In genomic region chr2:54984476-54984875, GRCh38 we compare ENCODE assay signal across 25 cellular contexts.
DNase-seq lines count a peak whose midpoint lies in the region; TF ChIP-seq lines count a peak whose summit lies in the region.
"Had no signal": no experiment of that assay in that cellular context is flagged by ENCODE, and none has a peak within 500 bp of the region (broad histone marks: within the 10 kb centered on the region; RNA-seq: fewer than 3 reads in every experiment).

No MANE protein-coding gene starts in this region.

- H3K9ac ChIP-seq in mammary epithelial cell (ENCODE audit: insufficient read depth, low read length) (no peak overlapping the region), H9 (ENCODE audit: extremely low read depth, insufficient read length, low read length) (no peak overlapping the region)
- H3K9ac ChIP-seq: BLaER1 treated with 17β-estradiol and CSF1 and Interleukin-3, amounts not matched to agents 10 nM and 100 nM had no signal

- H3K23me2 ChIP-seq in H9 (ENCODE audit: insufficient read length, low read depth, low read length, poor library complexity, severe bottlenecking) = no peaks in the 10 kb centered on the region

- H2BK15ac ChIP-seq in H9 (ENCODE audit: low read depth, low read length) = no peak overlapping the region

- no peak overlapping the region for H3K4me3 ChIP-seq in mammary epithelial cell (replicated peaks in 1 of 3; ENCODE audit: insufficient read depth in 1 of 3, low read depth in 2 of 3, low read length in 3 of 3)
- H3K4me3 ChIP-seq in breast epithelium = no peak overlapping the region
- no peak overlapping the region for H3K4me3 ChIP-seq in epithelial cell of esophagus (ENCODE audit: low read length)
- H3K4me3 ChIP-seq in A673 (ENCODE audit: low read depth, low read length, poor library complexity, severe bottlenecking) = no peak overlapping the region
- H3K4me3 ChIP-seq: BLaER1 treated with 17β-estradiol and CSF1 and Interleukin-3, amounts not matched to agents 10 nM and 100 nM; esophagus squamous epithelium; spleen; tibial nerve had no signal

- H2BK120ac ChIP-seq in H9 (ENCODE audit: low read depth, low read length, poor library complexity, severe bottlenecking) = no peak overlapping the region

- BruUV-seq in mammary epithelial cell (replicated peaks; lab: Mats Ljungman, UMichigan) (no TSS peak), A673 (replicated peaks; lab: Mats Ljungman, UMichigan) (no TSS peak)

- H3K4me3 Mint-ChIP-seq in H9 = no peak overlapping the region
- H3K4me3 Mint-ChIP-seq: activated CD4-positive, alpha-beta T cell treated with anti-CD3 and anti-CD28 coated beads, Interleukin-2, amount 10 ng/mL, durations not matched to agents 24 days and 14 days; activated naive CD8-positive, alpha-beta T cell; activated T-helper 17 cell treated with anti-CD3 and anti-CD28 coated beads, Interleukin-2, amount 50 U/mL, for 72 hours; stimulated activated naive CD8-positive, alpha-beta T cell treated with anti-CD3 and anti-CD28 coated beads, Interleukin-15, amount 100 ng/mL, for 72 hours had no signal

- H3K56ac ChIP-seq in H9 (ENCODE audit: insufficient read length, low read depth, low read length) = no peak overlapping the region

- no peaks in the 10 kb centered on the region for H3K9me3 ChIP-seq in mammary epithelial cell (replicated peaks; ENCODE audit: insufficient read depth, low read length)
- H3K9me3 ChIP-seq in breast epithelium = no peaks in the 10 kb centered on the region
- no peaks in the 10 kb centered on the region for H3K9me3 ChIP-seq in H9 (ENCODE audit: control insufficient read depth, low read depth, low read length)
- H3K9me3 ChIP-seq in A673 (ENCODE audit: low read depth, low read length, poor library complexity, severe bottlenecking) = no peaks in the 10 kb centered on the region
- H3K9me3 ChIP-seq: BLaER1 treated with 17β-estradiol and CSF1 and Interleukin-3, amounts not matched to agents 10 nM and 100 nM; esophagus squamous epithelium; spleen; tibial nerve had no signal

- TF ChIP-seq POLR2A in breast epithelium (IDR thresholded peaks at IDR 0.05) = no peak

- peaks cover 16 to 21% of the 10 kb centered on the region in 2 experiments for H3K4me1 Mint-ChIP-seq in H9

- H2AFZ ChIP-seq in mammary epithelial cell (ENCODE audit: low read depth, low read length) = no peak overlapping the region
- no peak overlapping the region for H2AFZ ChIP-seq in H9 (ENCODE audit: low read length)

- H3K79me2 ChIP-seq in mammary epithelial cell (ENCODE audit: insufficient read depth, low read length) = peaks cover 91% of the 10 kb centered on the region
- H3K79me2 ChIP-seq in H9 (ENCODE audit: insufficient read depth, low read length) = peaks cover 6% of the 10 kb centered on the region; the same call in 1 of the 2 replicates

- dilution Hi-C loops in mammary epithelial cell (cut with HindIII; ENCODE audit: low sequenced_read_pairs) = no loop called here

- no peak overlapping the region for H4K5ac ChIP-seq in H9 (ENCODE audit: insufficient read length, low read depth, low read length)

- H3K23ac ChIP-seq in H9 (ENCODE audit: insufficient read length, low read depth, low read length) = no peak overlapping the region

- no peaks in the 10 kb centered on the region for H3K27me3 Mint-ChIP-seq in H9 (ENCODE audit: low read depth)
- H3K27me3 Mint-ChIP-seq: activated CD4-positive, alpha-beta T cell treated with anti-CD3 and anti-CD28 coated beads, Interleukin-2, amount 10 ng/mL, durations not matched to agents 24 days and 14 days; activated naive CD8-positive, alpha-beta T cell; activated T-helper 17 cell treated with anti-CD3 and anti-CD28 coated beads, Interleukin-2, amount 50 U/mL, for 72 hours; stimulated activated naive CD8-positive, alpha-beta T cell treated with anti-CD3 and anti-CD28 coated beads, Interleukin-15, amount 100 ng/mL, for 72 hours had no signal

- no peak overlapping the region for H3K27ac Mint-ChIP-seq in H9
- H3K27ac Mint-ChIP-seq: activated CD4-positive, alpha-beta T cell treated with anti-CD3 and anti-CD28 coated beads, Interleukin-2, amount 10 ng/mL, durations not matched to agents 24 days and 14 days; stimulated activated naive CD8-positive, alpha-beta T cell treated with anti-CD3 and anti-CD28 coated beads, Interleukin-15, amount 100 ng/mL, for 72 hours had no signal

- H3K4me2 ChIP-seq in mammary epithelial cell (ENCODE audit: insufficient read depth, low read depth, low read length) (peak overlapping the region; percentile 68), H9 (ENCODE audit: insufficient read depth, insufficient read length, low read length) (no peak overlapping the region)
- H3K4me2 ChIP-seq: BLaER1 treated with 17β-estradiol and CSF1 and Interleukin-3, amounts not matched to agents 10 nM and 100 nM had no signal

- TF ChIP-seq CTCF in mammary epithelial cell (conservative IDR thresholded peaks at IDR 0.05 in 1 of 2, IDR thresholded peaks at IDR 0.05 in 1 of 2; ENCODE audit: extremely low read depth in 1 of 2, insufficient read depth in 1 of 2, low read depth in 1 of 2, low read length in 2 of 2) (no peak), breast epithelium (IDR thresholded peaks at IDR 0.05) (no peak), epithelial cell of esophagus (IDR thresholded peaks at IDR 0.05; ENCODE audit: insufficient read depth, low read depth, low read length, missing control alignments) (no peak), H9 (conservative IDR thresholded peaks at IDR 0.05) (no peak), A673 (conservative IDR thresholded peaks at IDR 0.05; ENCODE audit: low read depth, low read length) (no peak)

- intact Hi-C loops in mammary epithelial cell (cut with micrococcal nuclease) = loop anchor here (1.0 to 2.0 kb wide), 3 partner anchors 66 to 184 kb away; partner anchors contain the start of gene RTN4
- intact Hi-C loops in breast epithelium (cut with DNase I; ENCODE audit: low total_unique reads) = no loop called here
- intact Hi-C loops in A673 (cut with micrococcal nuclease; ENCODE audit: unreplicated experiment) = no loop called here

- H3K79me1 ChIP-seq in H9 (ENCODE audit: insufficient read depth, low read depth, low read length, poor library complexity, severe bottlenecking) = peaks cover 8% of the 10 kb centered on the region

- H2BK5ac ChIP-seq in H9 (ENCODE audit: insufficient read length, low read length) = no peak overlapping the region

- no peaks in the 10 kb centered on the region for H3K9me3 Mint-ChIP-seq in H9
- H3K9me3 Mint-ChIP-seq: activated CD4-positive, alpha-beta T cell treated with anti-CD3 and anti-CD28 coated beads, Interleukin-2, amount 10 ng/mL, durations not matched to agents 24 days and 14 days; activated T-helper 17 cell treated with anti-CD3 and anti-CD28 coated beads, Interleukin-2, amount 50 U/mL, for 72 hours; stimulated activated naive CD8-positive, alpha-beta T cell treated with anti-CD3 and anti-CD28 coated beads, Interleukin-15, amount 100 ng/mL, for 72 hours had no signal

- H4K91ac ChIP-seq in H9 (ENCODE audit: insufficient read length, low read depth, low read length) = no peak overlapping the region

- H3T11ph ChIP-seq in H9 (ENCODE audit: low read length) = no peak overlapping the region

- no peak overlapping the region for H3K18ac ChIP-seq in H9 (ENCODE audit: insufficient read length, low read depth, low read length)

- H3K14ac ChIP-seq in H9 (ENCODE audit: insufficient read depth, low read length) = no peak overlapping the region

- peaks cover 21 to 45% (median 31%) of the 10 kb centered on the region in 3 experiments; a peak in 6 of 7 replicates for H3K36me3 Mint-ChIP-seq in H9 (ENCODE audit: insufficient read depth in 1 of 3, low read depth in 3 of 3)

- POLR2A ChIA-PET in A673 (lab: Charles Lee; ENCODE audit: low non-redundant PET) = no interaction called here

- H3K27me3 ChIP-seq in mammary epithelial cell (ENCODE audit: insufficient read depth, low read length) (no peaks in the 10 kb centered on the region), breast epithelium (no peaks in the 10 kb centered on the region), H9 (ENCODE audit: insufficient read depth, low read length) (no peaks in the 10 kb centered on the region), A673 (replicated peaks; ENCODE audit: insufficient read depth, low read depth, low read length, poor library complexity) (no peaks in the 10 kb centered on the region)
- H3K27me3 ChIP-seq: BLaER1 treated with 17β-estradiol and CSF1 and Interleukin-3, amounts not matched to agents 10 nM and 100 nM; esophagus squamous epithelium; spleen; tibial nerve had no signal

- peaks cover 26% of the 10 kb centered on the region for H3K36me3 ChIP-seq in mammary epithelial cell (ENCODE audit: insufficient read depth, low read length)
- H3K36me3 ChIP-seq in breast epithelium = no peaks in the 10 kb centered on the region
- H3K36me3 ChIP-seq in A673 (ENCODE audit: insufficient read depth, low read length, poor library complexity, severe bottlenecking) = peaks cover 35% of the 10 kb centered on the region

- H3K4ac ChIP-seq in H9 (ENCODE audit: low read depth, low read length) = no peak overlapping the region

- H2AK5ac ChIP-seq in H9 (ENCODE audit: insufficient read length, low read length) = no peak overlapping the region

- H4K20me1 ChIP-seq in mammary epithelial cell (ENCODE audit: insufficient read depth, low read length) (peaks cover 3% of the 10 kb centered on the region), H9 (ENCODE audit: control insufficient read depth, insufficient read depth, insufficient read length) (no peaks in the 10 kb centered on the region)

- H3K27ac ChIP-seq in mammary epithelial cell (ENCODE audit: insufficient read depth, low read depth, low read length) (peak overlapping the region; percentile 71), breast epithelium (peak overlapping the region in 1 of 2 donors; percentile 63), H9 (ENCODE audit: insufficient read length, low read depth, low read length) (no peak overlapping the region), A673 (ENCODE audit: low read depth, low read length, poor library complexity, severe bottlenecking) (no peak overlapping the region)
- H3K27ac ChIP-seq: BLaER1 treated with 17β-estradiol and CSF1 and Interleukin-3, amounts not matched to agents 10 nM and 100 nM; spleen; tibial nerve had no signal

- H2BK20ac ChIP-seq in H9 (ENCODE audit: low read depth, low read length, poor library complexity, severe bottlenecking) = no peak overlapping the region

- in situ Hi-C loops in mammary epithelial cell (cut with MboI; ENCODE audit: low sequenced_read_pairs in 2 of 2) = loop anchor here in 1 of 2 donors (10.0 kb wide), 1 partner anchor 80 kb away; no protein-coding TSS in a partner anchor

- H3K4me1 ChIP-seq in mammary epithelial cell (ENCODE audit: insufficient read depth, low read length) (peaks cover 51% of the 10 kb centered on the region), breast epithelium (peaks cover 0 to 21% of the 10 kb centered on the region in 2 donors), H9 (ENCODE audit: insufficient read depth, low read length) (no peaks in the 10 kb centered on the region; the same call in 1 of the 2 replicates), A673 (ENCODE audit: insufficient read depth, low read length, poor library complexity, severe bottlenecking) (peaks cover 17% of the 10 kb centered on the region)

- CTCF ChIA-PET in mammary epithelial cell (lab: Charles Lee; ENCODE audit: low non-redundant PET) (no interaction called here), A673 (lab: Charles Lee) (no interaction called here)

- no peak overlapping the region for H2BK12ac ChIP-seq in H9 (ENCODE audit: insufficient read length, low read depth, low read length)

- DNase-seq in mammary epithelial cell = peak; percentile 80
- no peak for DNase-seq in breast epithelium (ENCODE audit: low spot score in 2 of 2)
- DNase-seq in RPMI7951 (ENCODE audit: low read depth) = peak; percentile 26
- peak; percentile 32 for DNase-seq in epithelial cell of esophagus (ENCODE audit: low read depth)
- DNase-seq in stimulated activated CD4-positive, alpha-beta T cell treated with anti-CD3 and anti-CD28 coated beads, Interleukin-4, amount 100 ng/mL, for 24 hours = no peak
- no peak for DNase-seq in midbrain (lab: John Stamatoyannopoulos, UW)
- no peak for DNase-seq in H9
- no peak for DNase-seq in A673 (ENCODE audit: low spot score)
- DNase-seq: activated CD4-positive, alpha-beta T cell treated with anti-CD3 and anti-CD28 coated beads, Interleukin-2, amount 10 ng/mL, durations not matched to agents 24 days and 14 days; effector CD8-positive, alpha-beta T cell; esophagus squamous epithelium; GOT3; kidney; NCI-H146; NCI-H2171 treated with DMSO at 0.1 percent for 48 hours; NCI-H524 treated with DMSO at 0.1 percent for 48 hours; occipital lobe; SHP77; spleen; stimulated activated CD4-positive, alpha-beta T cell treated with anti-CD3 and anti-CD28 coated beads, Interleukin-4, amount 100 ng/mL, for 4 hours; stimulated activated naive CD8-positive, alpha-beta T cell treated with anti-CD3 and anti-CD28 coated beads, Interleukin-15, amount 100 ng/mL, for 72 hours had no signal

- H4K8ac ChIP-seq in H9 (replicated peaks; ENCODE audit: insufficient read length, low read depth, low read length) = no peak overlapping the region

Comparison
In these comparisons a context has a peak if more than half of its experiments do, and no peak if none do; other contexts are left out.
1. DNase-seq: peak in mammary epithelial cell (single experiment), RPMI7951 (single experiment) and epithelial cell of esophagus (single experiment); none in breast epithelium (0 of 2), stimulated activated CD4-positive, alpha-beta T cell treated with anti-CD3 and anti-CD28 coated beads, Interleukin-4, amount 100 ng/mL, for 24 hours (single experiment), midbrain (single experiment), H9 (single experiment) and A673 (single experiment).